Comparison of ENCODE assay signal across 20 cellular contexts in the genomic region with DNA sequence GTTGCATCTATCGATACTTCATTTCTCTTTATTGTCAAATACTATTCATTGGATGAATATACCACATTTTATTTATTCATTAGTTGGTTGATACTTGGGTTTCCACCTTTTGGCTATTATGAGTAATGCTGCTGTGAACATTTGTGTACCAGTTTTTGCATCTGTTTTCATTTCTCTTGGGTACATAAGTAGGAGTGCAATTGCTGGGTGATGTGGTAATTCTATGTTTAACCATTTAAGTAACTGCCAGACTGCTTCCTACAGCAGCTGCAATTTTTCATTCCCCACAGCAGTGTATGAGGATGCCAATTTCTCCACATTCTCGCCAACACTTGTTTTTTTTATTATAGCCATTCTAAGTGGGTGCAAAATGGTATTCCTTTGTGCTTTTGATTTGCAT. TPM values are rescaled to one million over a fixed set of nuclear protein-coding genes. Genes with fewer than 3 reads are reported as not detected.
DNase-seq lines count a peak whose midpoint lies in the region; ATAC-seq, FAIRE-seq and TF ChIP-seq lines count a peak whose summit lies in the region.
"Had no signal": no experiment of that assay in that cellular context is flagged by ENCODE, and none has a peak within 500 bp of the region (broad histone marks: within the 10 kb centered on the region; RNA-seq: fewer than 3 reads in every experiment).

No MANE protein-coding gene starts in this region.

- no peaks in the 10 kb centered on the region for H3K79me2 ChIP-seq in hepatocyte

- H3K9me3 ChIP-seq in pancreas: no peaks in the 10 kb centered on the region
- no peaks in the 10 kb centered on the region for H3K9me3 ChIP-seq in hepatocyte (ENCODE audit: low read depth)

- H3K9me2 ChIP-seq in hepatocyte (replicated peaks; ENCODE audit: insufficient read depth): no peaks in the 10 kb centered on the region

- H3K27ac ChIP-seq in pancreas (no peak overlapping the region), hepatocyte (no peak overlapping the region)

- no peak overlapping the region for H3K4me3 ChIP-seq in choroid plexus epithelial cell (ENCODE audit: low read depth, low read length)
- no peak overlapping the region for H3K4me3 ChIP-seq in foreskin fibroblast (ENCODE audit: low read depth in 1 of 2, low read length in 2 of 2)
- H3K4me3 ChIP-seq in pancreas: no peak overlapping the region
- H3K4me3 ChIP-seq in hepatocyte: no peak overlapping the region
- H3K4me3 ChIP-seq: GM12878 had no signal

- no peak for FAIRE-seq in pancreas (lab: Jason Lieb, UNC)
- FAIRE-seq: GM12878, GM19239, RCC 7860 had no signal

- no peaks in the 10 kb centered on the region for H4K20me1 ChIP-seq in hepatocyte (ENCODE audit: insufficient read depth, poor library complexity, severe bottlenecking)

- H3K4me1 ChIP-seq in pancreas (no peaks in the 10 kb centered on the region), hepatocyte (ENCODE audit: insufficient read depth) (no peaks in the 10 kb centered on the region)

- TF ChIP-seq CTCF in choroid plexus epithelial cell (conservative IDR thresholded peaks at IDR 0.05; ENCODE audit: low read depth, low read length) (no peak), foreskin fibroblast (IDR thresholded peaks at IDR 0.05; ENCODE audit: low read depth, low read length) (no peak), pancreas (IDR thresholded peaks at IDR 0.05) (no peak), hepatocyte (IDR thresholded peaks at IDR 0.05; ENCODE audit: poor library complexity) (no peak)

- intact Hi-C loops in pancreas (cut with DNase I): no loop called here

- WGBS in pancreas, 2 donors: 95 to 96% methylated on average over 2 of the region's 2 CpGs
- WGBS in hepatocyte (ENCODE audit: low lambda C conversion rate, missing lambda C conversion rate): 100% methylated on average over 2 of the region's 2 CpGs

- ATAC-seq in pancreas (no peak), HG03045 (IDR thresholded peaks at IDR 0.05; ENCODE audit: unreplicated experiment) (no peak)
- ATAC-seq: GM12878, Right ventricle myocardium inferior had no signal

- H3K27me3 ChIP-seq in pancreas (no peaks in the 10 kb centered on the region), hepatocyte (no peaks in the 10 kb centered on the region)

- no peak overlapping the region for H2AFZ ChIP-seq in hepatocyte

- H3K4me2 ChIP-seq in hepatocyte: no peak overlapping the region

- H3K36me3 ChIP-seq in pancreas (peaks cover 0 to 14% (median 2%) of the 10 kb centered on the region in 3 donors), hepatocyte (replicated peaks; ENCODE audit: insufficient read depth, low read depth) (no peaks in the 10 kb centered on the region)

- peak; percentile 28 for DNase-seq in Ammon's horn (ENCODE audit: low spot score)
- DNase-seq in LHCN-M2 (ENCODE audit: low read depth): peak; percentile 70
- DNase-seq in choroid plexus epithelial cell (ENCODE audit: low read depth): peak; percentile 42
- peak; percentile 43 to 74 for DNase-seq in foreskin fibroblast
- no peak for DNase-seq in pancreas
- no peak for DNase-seq in stimulated activated naive CD4-positive, alpha-beta T cell treated with Interleukin-2 at 50 U/mL for 16 hours (lab: John Stamatoyannopoulos, UW)
- DNase-seq in hepatocyte (ENCODE audit: low spot score): no peak
- DNase-seq: C1 segment of cervical spinal cord; CD8-positive, alpha-beta memory T cell; DMS53; EL; GOT3; NCI-H1105; NCI-H2081 treated with DMSO at 0.1 percent for 48 hours; NCI-H774 had no signal

RNA-seq across cellular contexts. Expression of gene KCNJ14, which starts 2.6 kb away (rescaled TPM):
- 0.52 and 0.71 TPM in 2 replicates for total RNA-seq in LHCN-M2 (2014; rRNA removed)
- 0.33 TPM for polyA plus RNA-seq in LHCN-M2 (2012)
- under 1 TPM; 0.20 to 0.56 (median 0.37) TPM for total RNA-seq in pancreas
- polyA plus RNA-seq in pancreas: under 1 TPM; 0.49 to 0.59 TPM
- total RNA-seq in hepatocyte: 0.12 and 0.70 TPM in 2 replicates
- 0.32 and 1.1 TPM in 2 replicates for polyA plus RNA-seq in hepatocyte

RNA-seq across cellular contexts. Expression of gene CYTH2, which starts 11.2 kb away (rescaled TPM):
- 37.7 and 61.0 TPM in 2 replicates for total RNA-seq in LHCN-M2 (2014; rRNA removed)
- polyA plus RNA-seq in LHCN-M2 (2012): 49.4 TPM
- 10 to 100 TPM; 25.4 to 39.2 (median 29.1) TPM for total RNA-seq in pancreas
- polyA plus RNA-seq in pancreas: 10 to 100 TPM; 51.7 to 54.2 TPM
- total RNA-seq in hepatocyte: 63.1 and 69.6 TPM in 2 replicates
- 80.1 and 106 TPM in 2 replicates for polyA plus RNA-seq in hepatocyte

RNA-seq across cellular contexts. Expression of gene GRWD1, which starts 12.2 kb away (rescaled TPM):
- 66.9 and 70.5 TPM in 2 replicates for total RNA-seq in LHCN-M2 (2014; rRNA removed)
- polyA plus RNA-seq in LHCN-M2 (2012): 26.8 TPM
- total RNA-seq in pancreas: 10 to 100 TPM; 13.0 to 23.1 (median 18.2) TPM
- polyA plus RNA-seq in pancreas: 10 to 100 TPM in 1 of 2 donors, 1 to 10 TPM in 1; 8.6 to 10.2 TPM
- 25.2 and 25.9 TPM in 2 replicates for total RNA-seq in hepatocyte
- 33.1 and 36.6 TPM in 2 replicates for polyA plus RNA-seq in hepatocyte

RNA-seq across cellular contexts. Expression of gene LMTK3, which starts 53.6 kb away (rescaled TPM):
- total RNA-seq in LHCN-M2 (2014; rRNA removed) (0.06 and 0.13 TPM in 2 replicates), pancreas (1 to 10 TPM; 2.3 to 4.1 (median 2.8) TPM), hepatocyte (2.1 and 3.7 TPM in 2 replicates)
- 0.27 TPM for polyA plus RNA-seq in LHCN-M2 (2012)
- polyA plus RNA-seq in pancreas (1 to 10 TPM; 4.1 to 7.7 TPM), hepatocyte (1.3 and 2.1 TPM in 2 replicates)
- polyA plus RNA-seq: CD8-positive, alpha-beta memory T cell had no signal

Comparison
In these comparisons a context has a peak if more than half of its experiments do, and no peak if none do; other contexts are left out.
1. DNase-seq: peak in Ammon's horn (single experiment), LHCN-M2 (single experiment), choroid plexus epithelial cell (single experiment) and foreskin fibroblast (2 of 2); none in pancreas (0 of 6), stimulated activated naive CD4-positive, alpha-beta T cell treated with Interleukin-2 at 50 U/mL for 16 hours (single experiment) and hepatocyte (single experiment).